In genomic region chr15:57327985-57328471, GRCh38 we compare ENCODE assay signal across 13 cellular contexts. TPM values are rescaled to one million over a fixed set of nuclear protein-coding genes. Genes with fewer than 3 reads are reported as not detected.
DNase-seq lines count a peak whose midpoint lies in the region; ATAC-seq and TF ChIP-seq lines count a peak whose summit lies in the region.
"Had no signal": no experiment of that assay in that cellular context is flagged by ENCODE, and none has a peak within 500 bp of the region (broad histone marks: within the 10 kb centered on the region; RNA-seq: fewer than 3 reads in every experiment).

No MANE protein-coding gene starts in this region.

- peaks cover 10% of the 10 kb centered on the region for H3K4me1 Mint-ChIP-seq in progenitor cell of endocrine pancreas (ENCODE audit: low read depth)
- H3K4me1 Mint-ChIP-seq in T-helper 17 cell, result peaks cover 9% of the 10 kb centered on the region

- H3K9me3 Mint-ChIP-seq in progenitor cell of endocrine pancreas (ENCODE audit: low read depth), result no peaks in the 10 kb centered on the region
- H3K9me3 Mint-ChIP-seq: activated B cell treated with CpG ODN at 0.5 μM for 24 hours; activated T-cell treated with anti-CD3 and anti-CD28 coated beads, Interleukin-2, amount 50 U/mL, for 4 hours; neural progenitor cell had no signal

- peak; percentile 100 for DNase-seq in GM23248
- DNase-seq in adipocyte (ENCODE audit: low read depth), result peak; percentile 86
- DNase-seq in left cardiac atrium, result peak; percentile 45
- DNase-seq in progenitor cell of endocrine pancreas (ENCODE audit: low spot score, unreplicated experiment), result no peak
- no peak for DNase-seq in T-helper 17 cell
- DNase-seq in KBM-7, result no peak
- DNase-seq: activated B cell treated with CpG ODN at 0.5 μM for 24 hours; activated T-cell treated with anti-CD3 and anti-CD28 coated beads, Interleukin-2, amount 50 U/mL, for 4 hours; NCI-H446 treated with DMSO at 0.1 percent for 48 hours had no signal

- in situ Hi-C loops in GM23248 (cut with MboI) (no loop called here), KBM-7 (cut with MboI; ENCODE audit: low pct_unique_long_range_greater_than_20kb, low sequenced_read_pairs) (no loop called here)

- H4K20me1 ChIP-seq in GM23248 (ENCODE audit: insufficient read depth), result no peaks in the 10 kb centered on the region

- H3K9ac ChIP-seq in GM23248 (peak overlapping the region; percentile 69), adipocyte (ENCODE audit: low read length) (no peak overlapping the region), skeletal muscle satellite cell (ENCODE audit: low read depth, low read length) (peak overlapping the region; percentile 82)
- H3K9ac ChIP-seq: neural progenitor cell had no signal

- H3K27ac Mint-ChIP-seq in progenitor cell of endocrine pancreas (no peak overlapping the region), T-helper 17 cell (no peak overlapping the region)
- H3K27ac Mint-ChIP-seq: activated B cell treated with CpG ODN at 0.5 μM for 24 hours had no signal

- H3K4me3 ChIP-seq in GM23248, result peak overlapping the region; percentile 43
- peak overlapping the region; percentile 28 for H3K4me3 ChIP-seq in adipocyte (ENCODE audit: low read length)
- peak overlapping the region; percentile 42 for H3K4me3 ChIP-seq in skeletal muscle satellite cell (ENCODE audit: low read length)
- H3K4me3 ChIP-seq: ascending aorta, neural progenitor cell had no signal

- no peaks in the 10 kb centered on the region for H3K79me2 ChIP-seq in GM23248 (ENCODE audit: insufficient read depth)

- no peak overlapping the region for H3K4me3 Mint-ChIP-seq in progenitor cell of endocrine pancreas (ENCODE audit: low read depth)
- H3K4me3 Mint-ChIP-seq in T-helper 17 cell, result no peak overlapping the region
- H3K4me3 Mint-ChIP-seq: activated B cell treated with CpG ODN at 0.5 μM for 24 hours; activated T-cell treated with anti-CD3 and anti-CD28 coated beads, Interleukin-2, amount 50 U/mL, for 4 hours; neural progenitor cell had no signal

- H3K27me3 Mint-ChIP-seq in progenitor cell of endocrine pancreas (peaks cover 9% of the 10 kb centered on the region), T-helper 17 cell (peaks cover 47% of the 10 kb centered on the region)

- H3K36me3 Mint-ChIP-seq in progenitor cell of endocrine pancreas (ENCODE audit: insufficient read depth) (no peaks in the 10 kb centered on the region), T-helper 17 cell (ENCODE audit: low read depth) (peaks cover 2% of the 10 kb centered on the region)
- H3K36me3 Mint-ChIP-seq: neural progenitor cell had no signal

- H3K4me1 ChIP-seq in GM23248 (ENCODE audit: insufficient read depth) (peaks cover 14% of the 10 kb centered on the region), adipocyte (ENCODE audit: control insufficient read depth, insufficient read depth, low read length) (peaks cover 6% of the 10 kb centered on the region), skeletal muscle satellite cell (ENCODE audit: control insufficient read depth, insufficient read depth, low read length) (peaks cover 40% of the 10 kb centered on the region)
- H3K4me1 ChIP-seq: ascending aorta had no signal

- peak overlapping the region; percentile 84 for H3K27ac ChIP-seq in GM23248
- H3K27ac ChIP-seq: ascending aorta, neural progenitor cell had no signal

- H2AFZ ChIP-seq in GM23248, result peak overlapping the region; percentile 34
- H2AFZ ChIP-seq: neural progenitor cell had no signal

- H3K9me2 ChIP-seq in GM23248 (ENCODE audit: insufficient read depth), result no peaks in the 10 kb centered on the region

- intact Hi-C loops in left cardiac atrium (cut with DNase I), result no loop called here

- H3K36me3 ChIP-seq in GM23248 (ENCODE audit: low read depth) (no peaks in the 10 kb centered on the region), adipocyte (ENCODE audit: control insufficient read depth, insufficient read depth, low read length, severe bottlenecking) (no peaks in the 10 kb centered on the region), skeletal muscle satellite cell (ENCODE audit: insufficient read depth, low read length) (no peaks in the 10 kb centered on the region)
- H3K36me3 ChIP-seq: ascending aorta, neural progenitor cell had no signal

- H3K9me3 ChIP-seq in GM23248 (ENCODE audit: low read depth) (no peaks in the 10 kb centered on the region), adipocyte (ENCODE audit: control insufficient read depth, low read length) (no peaks in the 10 kb centered on the region), skeletal muscle satellite cell (replicated peaks; ENCODE audit: low read length) (no peaks in the 10 kb centered on the region), T-helper 17 cell (ENCODE audit: control insufficient read depth, low read length, poor library complexity, severe bottlenecking) (no peaks in the 10 kb centered on the region)
- H3K9me3 ChIP-seq: ascending aorta had no signal

- WGBS in GM23248 (ENCODE audit: low coverage in 1 of 2, low lambda C conversion rate in 2 of 2, missing lambda C conversion rate in 2 of 2), 2 experiments, result 2 to 3% methylated on average over 11 of the region's 11 CpGs

- peak; percentile 24 to 49 for ATAC-seq in left cardiac atrium
- ATAC-seq in HG03108 (IDR thresholded peaks at IDR 0.05; ENCODE audit: unreplicated experiment), result no peak
- ATAC-seq in T-helper 17 cell, result no peak
- ATAC-seq: activated T-cell treated with anti-CD3 and anti-CD28 coated beads, Interleukin-2, amount 50 U/mL, for 4 hours had no signal

- H3K27me3 ChIP-seq in GM23248 (replicated peaks; ENCODE audit: insufficient read depth), result no peaks in the 10 kb centered on the region
- peaks cover 12% of the 10 kb centered on the region for H3K27me3 ChIP-seq in adipocyte (replicated peaks; ENCODE audit: control insufficient read depth, insufficient read depth, low read length)
- no peaks in the 10 kb centered on the region for H3K27me3 ChIP-seq in skeletal muscle satellite cell (ENCODE audit: control insufficient read depth, insufficient read depth, low read length)
- H3K27me3 ChIP-seq: ascending aorta, neural progenitor cell had no signal

- H3F3A ChIP-seq in GM23248 (ENCODE audit: insufficient read depth), result peaks cover 14% of the 10 kb centered on the region

- H3K4me2 ChIP-seq in GM23248 (ENCODE audit: unreplicated experiment), result peak overlapping the region; percentile 66
- H3K4me2 ChIP-seq in skeletal muscle satellite cell (ENCODE audit: low read length), result peak overlapping the region; percentile 75
- H3K4me2 ChIP-seq: neural progenitor cell had no signal

- no peak for TF ChIP-seq CTCF in progenitor cell of endocrine pancreas (IDR thresholded peaks at IDR 0.05; ENCODE audit: unreplicated experiment)

RNA-seq across cellular contexts. Expression of gene CGNL1, which starts 48.3 kb away (rescaled TPM):
- total RNA-seq in GM23248 (2014; rRNA removed; shearing (Covaris generic)), result 0.11 and 0.13 TPM in 2 replicates
- polyA plus RNA-seq in GM23248 (2016; fragmentation: Nextera tagmentation; extraction: Ambion mirVana), result 0.04 and 0.11 TPM in 2 replicates
- 10 to 100 TPM; 16.8 to 26.0 TPM for total RNA-seq in left cardiac atrium
- 0.44 TPM in 1 of 2 replicates, not detected in the other for total RNA-seq in skeletal muscle satellite cell (2012; rRNA removed)
- total RNA-seq in progenitor cell of endocrine pancreas, result 40.4 and 41.9 TPM in 2 replicates
- total RNA-seq in T-helper 17 cell, result not detected

Comparison
In these comparisons a context has a peak if more than half of its experiments do, and no peak if none do; other contexts are left out.
1. DNase-seq: peak in GM23248 (single experiment), adipocyte (single experiment) and left cardiac atrium (single experiment); none in progenitor cell of endocrine pancreas (single experiment), T-helper 17 cell (0 of 3) and KBM-7 (single experiment).
2. ATAC-seq: peak in left cardiac atrium (2 of 2); none in HG03108 (single experiment) and T-helper 17 cell (single experiment).
3. RNA of gene CGNL1, which starts 48.3 kb away (total RNA-seq): 40.4 to 41.9 TPM in progenitor cell of endocrine pancreas and 16.8 to 26.0 TPM in left cardiac atrium; 0.11 to 0.13 TPM in GM23248 and not detected in T-helper 17 cell; every median in the first group is over 10 times any median in the second.
4. Peak in every context shown above with its lines, with median percentiles within 50 percentile points of each other: H3K4me3 ChIP-seq.